Comparison of ENCODE assay signal across 22 cellular contexts in genomic region chr2:216877085-216877484, GRCh38. TPM values are rescaled to one million over a fixed set of nuclear protein-coding genes. Genes with fewer than 3 reads are reported as not detected.
DNase-seq lines count a peak whose midpoint lies in the region; ATAC-seq, FAIRE-seq and TF ChIP-seq lines count a peak whose summit lies in the region.
"Had no signal": no experiment of that assay in that cellular context is flagged by ENCODE, and none has a peak within 500 bp of the region (broad histone marks: within the 10 kb centered on the region; RNA-seq: fewer than 3 reads in every experiment).

No MANE protein-coding gene starts in this region.

- H2AFZ ChIP-seq in H1 (ENCODE audit: low read length) (no peak overlapping the region), MM.1S (ENCODE audit: low read length) (no peak overlapping the region)
- H2AFZ ChIP-seq: parathyroid adenoma had no signal

- WGBS in H1 (ENCODE audit: extremely low coverage in 1 of 2, insufficient coverage in 1 of 2, insufficient read length in 1 of 2, insufficient replicate concordance in 2 of 2, low coverage in 1 of 2, low lambda C conversion rate in 2 of 2, missing lambda C conversion rate in 1 of 2), 2 experiments, result 82% methylated on average over 3 of the region's 3 CpGs; no CpG with 5 or more reads in 1 of the 2 experiments

- no peak overlapping the region for H3K27ac ChIP-seq in H1 (ENCODE audit: low read depth, low read length)
- no peak overlapping the region for H3K27ac ChIP-seq in MM.1S (ENCODE audit: low read length)
- H3K27ac ChIP-seq: A549, parathyroid adenoma, tibial artery had no signal

- no peak overlapping the region for H2BK120ac ChIP-seq in H1 (replicated peaks; ENCODE audit: low read depth, low read length)

- H3K4me1 ChIP-seq in H1 (replicated peaks in 1 of 4; ENCODE audit: control insufficient read depth in 3 of 4, insufficient read depth in 4 of 4, low read length in 3 of 4) (no peaks in the 10 kb centered on the region), MM.1S (ENCODE audit: low read length) (no peaks in the 10 kb centered on the region)
- H3K4me1 ChIP-seq: A549, parathyroid adenoma had no signal

- no peak for FAIRE-seq in H1 (lab: Jason Lieb, UNC)
- FAIRE-seq: A549 had no signal

- no peaks in the 10 kb centered on the region for H3K79me1 ChIP-seq in H1 (ENCODE audit: low read depth, low read length)

- H3K4me3 ChIP-seq in H1 (ENCODE audit: extremely low read depth in 1 of 4, insufficient read depth in 2 of 4, low read depth in 3 of 4, low read length in 4 of 4) (no peak overlapping the region), MM.1S (ENCODE audit: low read length) (no peak overlapping the region)
- H3K4me3 ChIP-seq: A549, smooth muscle cell, tibial artery had no signal

- H3K36me3 Mint-ChIP-seq in activated CD4-positive, alpha-beta T cell treated with anti-CD3 and anti-CD28 coated beads for 36 hours (ENCODE audit: low read depth), result no peaks in the 10 kb centered on the region
- H3K36me3 Mint-ChIP-seq: stimulated activated effector memory CD8-positive, alpha-beta T cell treated with anti-CD3 and anti-CD28 coated beads, Interleukin-12 subunit alpha, Interleukin-12 subunit beta, amount 100 ng/mL, for 72 hours had no signal

- no peak overlapping the region for H2BK5ac ChIP-seq in H1 (ENCODE audit: low read depth, low read length)

- H3K9me3 Mint-ChIP-seq in activated CD4-positive, alpha-beta T cell treated with anti-CD3 and anti-CD28 coated beads for 36 hours (ENCODE audit: low read depth), result no peaks in the 10 kb centered on the region
- H3K9me3 Mint-ChIP-seq: activated B cell treated with CpG ODN at 0.5 μM for 24 hours; dendritic cell treated with granulocyte-macrophage colony-stimulating factor and Interleukin-4, amounts not matched to agents 40 ng/mL and 50 ng/mL, for 4 days; stimulated activated effector memory CD8-positive, alpha-beta T cell treated with anti-CD3 and anti-CD28 coated beads, Interleukin-12 subunit alpha, Interleukin-12 subunit beta, amount 100 ng/mL, for 72 hours; T-helper 1 cell treated with Interleukin-12 subunit alpha and Interleukin-12 subunit beta and Interleukin-4 antibody, amounts not matched to agents 30 μg/mL and 1 μg/mL, for 36 hours had no signal

- no peak overlapping the region for H2BK20ac ChIP-seq in H1 (ENCODE audit: low read length)

- H2BK15ac ChIP-seq in H1 (ENCODE audit: low read length), result no peak overlapping the region

- POLR2A ChIA-PET in activated CD4-positive, alpha-beta T cell treated with anti-CD3 and anti-CD28 coated beads for 36 hours (lab: Charles Lee), result no interaction called here
- POLR2A ChIA-PET in H1 (lab: Charles Lee; ENCODE audit: partially characterized antibody), result no interaction called here

- TF ChIP-seq CTCF in H1 (IDR thresholded peaks at IDR 0.05; ENCODE audit: control extremely low read depth in 1 of 3, insufficient read depth in 1 of 3, low read depth in 1 of 3, low read length in 3 of 3), result peak; percentile 26 to 43 (median 39); a peak in 3 of 4 replicates
- TF ChIP-seq CTCF in omental fat pad (IDR thresholded peaks at IDR 0.05), result no peak
- no peak for TF ChIP-seq CTCF in MM.1S (IDR thresholded peaks at IDR 0.05; ENCODE audit: low read length)

- H4K20me1 ChIP-seq in H1 (replicated peaks in 1 of 2; ENCODE audit: control insufficient read depth in 1 of 2, insufficient read depth in 2 of 2, low read length in 2 of 2) (no peaks in the 10 kb centered on the region), MM.1S (ENCODE audit: insufficient read depth, low read length) (no peaks in the 10 kb centered on the region)

- H3K9ac ChIP-seq in H1 (replicated peaks in 1 of 4; ENCODE audit: extremely low read depth in 1 of 4, low read depth in 3 of 4, low read length in 3 of 4) (no peak overlapping the region), MM.1S (ENCODE audit: low read length) (no peak overlapping the region)
- H3K9ac ChIP-seq: parathyroid adenoma had no signal

- no peak overlapping the region for H3K4ac ChIP-seq in H1 (replicated peaks; ENCODE audit: insufficient read length, low read depth, low read length)

- no peak overlapping the region for H3K18ac ChIP-seq in H1 (ENCODE audit: extremely low read depth, low read length)

- no peaks in the 10 kb centered on the region for H3K9me2 ChIP-seq in MM.1S (replicated peaks; ENCODE audit: insufficient read depth, low read length)

- H3K27me3 ChIP-seq in H1 (replicated peaks in 1 of 4; ENCODE audit: control insufficient read depth in 3 of 4, extremely low read depth in 1 of 4, insufficient read depth in 3 of 4, low read length in 3 of 4), result no peaks in the 10 kb centered on the region
- no peaks in the 10 kb centered on the region for H3K27me3 ChIP-seq in MM.1S (replicated peaks; ENCODE audit: insufficient read depth, low read length)
- H3K27me3 ChIP-seq: tibial artery had no signal

- H3K27ac Mint-ChIP-seq in activated CD4-positive, alpha-beta T cell treated with anti-CD3 and anti-CD28 coated beads for 36 hours, result no peak overlapping the region
- H3K27ac Mint-ChIP-seq: activated B cell treated with CpG ODN at 0.5 μM for 24 hours; dendritic cell treated with granulocyte-macrophage colony-stimulating factor and Interleukin-4, amounts not matched to agents 40 ng/mL and 50 ng/mL, for 4 days; stimulated activated effector memory CD8-positive, alpha-beta T cell treated with anti-CD3 and anti-CD28 coated beads, Interleukin-12 subunit alpha, Interleukin-12 subunit beta, amount 100 ng/mL, for 72 hours; T-helper 1 cell treated with Interleukin-12 subunit alpha and Interleukin-12 subunit beta and Interleukin-4 antibody, amounts not matched to agents 30 μg/mL and 1 μg/mL, for 36 hours had no signal

- CTCF ChIA-PET in activated CD4-positive, alpha-beta T cell treated with anti-CD3 and anti-CD28 coated beads for 36 hours (lab: Charles Lee), result no interaction called here
- CTCF ChIA-PET in H1 (lab: Charles Lee; ENCODE audit: partially characterized antibody), result no interaction called here

- H3K4me3 Mint-ChIP-seq in activated CD4-positive, alpha-beta T cell treated with anti-CD3 and anti-CD28 coated beads for 36 hours, result no peak overlapping the region
- H3K4me3 Mint-ChIP-seq: activated B cell treated with CpG ODN at 0.5 μM for 24 hours; dendritic cell treated with granulocyte-macrophage colony-stimulating factor and Interleukin-4, amounts not matched to agents 40 ng/mL and 50 ng/mL, for 4 days; stimulated activated effector memory CD8-positive, alpha-beta T cell treated with anti-CD3 and anti-CD28 coated beads, Interleukin-12 subunit alpha, Interleukin-12 subunit beta, amount 100 ng/mL, for 72 hours; T-helper 1 cell treated with Interleukin-12 subunit alpha and Interleukin-12 subunit beta and Interleukin-4 antibody, amounts not matched to agents 30 μg/mL and 1 μg/mL, for 36 hours had no signal

- peaks cover 11% of the 10 kb centered on the region for H3K4me1 Mint-ChIP-seq in activated CD4-positive, alpha-beta T cell treated with anti-CD3 and anti-CD28 coated beads for 36 hours
- H3K4me1 Mint-ChIP-seq: activated B cell treated with CpG ODN at 0.5 μM for 24 hours had no signal

- intact Hi-C loops in activated CD4-positive, alpha-beta T cell treated with anti-CD3 and anti-CD28 coated beads for 36 hours (cut with DNase I, micrococcal nuclease), result loop anchor here in 1 of 2 experiments (10.0 kb wide), 1 partner anchor 182 kb away; the partner anchor contains the start of gene IGFBP5

- H4K5ac ChIP-seq in H1 (ENCODE audit: insufficient read length, low read depth, low read length), result no peak overlapping the region

- ATAC-seq in activated CD4-positive, alpha-beta T cell treated with anti-CD3 and anti-CD28 coated beads for 36 hours, result no peak
- ATAC-seq in omental fat pad (ENCODE audit: low FRiP score), result no peak
- ATAC-seq in HG02623 (IDR thresholded peaks at IDR 0.05; ENCODE audit: unreplicated experiment), result no peak
- ATAC-seq: A549; stimulated activated effector memory CD8-positive, alpha-beta T cell treated with anti-CD3 and anti-CD28 coated beads, Interleukin-12 subunit alpha, Interleukin-12 subunit beta, amount 100 ng/mL, for 72 hours had no signal

- H3K79me2 ChIP-seq in H1 (ENCODE audit: control insufficient read depth in 1 of 2, insufficient read depth in 2 of 2, low read length in 2 of 2) (no peaks in the 10 kb centered on the region), MM.1S (ENCODE audit: low read length) (no peaks in the 10 kb centered on the region)
- H3K79me2 ChIP-seq: parathyroid adenoma had no signal

- H2BK12ac ChIP-seq in H1 (ENCODE audit: low read depth, low read length), result no peak overlapping the region

- H3F3A ChIP-seq in MM.1S (ENCODE audit: insufficient read depth, low read length), result no peaks in the 10 kb centered on the region

- H4K8ac ChIP-seq in H1 (ENCODE audit: extremely low read depth, insufficient read depth, low read length), result no peak overlapping the region

- DNase-seq in activated CD4-positive, alpha-beta T cell treated with anti-CD3 and anti-CD28 coated beads for 36 hours, result peak; percentile 14
- DNase-seq in activated CD4-positive, alpha-beta T cell treated with anti-CD3 and anti-CD28 coated beads for 1 hour, result no peak
- peak; percentile 61 for DNase-seq in OCI-M1 (lab: John Stamatoyannopoulos, UW)
- no peak for DNase-seq in H1 (ENCODE audit: low read depth in 1 of 2, low spot score in 2 of 2)
- DNase-seq in omental fat pad (ENCODE audit: low spot score), result no peak
- DNase-seq in MM.1S, result no peak
- DNase-seq in HUDEP-2 (lab: John Stamatoyannopoulos, UW; ENCODE audit: unreplicated experiment in 76 of 76), result no peak
- DNase-seq: activated B cell treated with CpG ODN at 0.5 μM for 24 hours, activated gamma-delta T cell, anterior cingulate cortex, NCI-H2029, NCI-H524 treated with DMSO at 0.1 percent for 48 hours, tibial artery had no signal

- H3K23me2 ChIP-seq in H1 (ENCODE audit: low read depth, low read length), result no peaks in the 10 kb centered on the region

- no peak overlapping the region for H3K23ac ChIP-seq in H1 (ENCODE audit: insufficient read length)

- no peaks in the 10 kb centered on the region for H3K27me3 Mint-ChIP-seq in activated CD4-positive, alpha-beta T cell treated with anti-CD3 and anti-CD28 coated beads for 36 hours

- H4K91ac ChIP-seq in H1 (replicated peaks; ENCODE audit: insufficient read length, low read length), result no peak overlapping the region

- no peak overlapping the region for H3K56ac ChIP-seq in H1 (replicated peaks; ENCODE audit: insufficient read length, low read depth, low read length)

- H3K14ac ChIP-seq in H1 (ENCODE audit: insufficient read length), result no peak overlapping the region

- H2AK5ac ChIP-seq in H1 (ENCODE audit: low read depth, low read length), result no peak overlapping the region

- no peak for TF ChIP-seq EP300 in H1 (IDR thresholded peaks at IDR 0.05; ENCODE audit: borderline replicate concordance in 1 of 2, low read depth in 2 of 2, low read length in 2 of 2)

- peak; percentile 53 to 61; a peak in 3 of 4 replicates for TF ChIP-seq RAD21 in H1 (IDR thresholded peaks at IDR 0.05 in 1 of 2, conservative IDR thresholded peaks at IDR 0.05 in 1 of 2; ENCODE audit: low read depth in 2 of 2, low read length in 2 of 2)

- H3K4me2 ChIP-seq in H1 (ENCODE audit: insufficient read depth in 1 of 2, low read depth in 2 of 2, low read length in 2 of 2) (no peak overlapping the region), MM.1S (ENCODE audit: low read depth, low read length) (no peak overlapping the region)
- H3K4me2 ChIP-seq: A549, smooth muscle cell had no signal

- no peak for TF ChIP-seq POLR2A in H1 (IDR thresholded peaks at IDR 0.05; ENCODE audit: control extremely low read depth in 1 of 2, low read depth in 2 of 2, low read length in 2 of 2)

- no peaks in the 10 kb centered on the region for H3K36me3 ChIP-seq in H1 (ENCODE audit: control insufficient read depth in 2 of 4, insufficient read depth in 4 of 4, low read length in 3 of 4)
- H3K36me3 ChIP-seq in MM.1S (replicated peaks; ENCODE audit: insufficient read depth, low read length), result no peaks in the 10 kb centered on the region
- H3K36me3 ChIP-seq: tibial artery had no signal

- no peaks in the 10 kb centered on the region for H3K9me3 ChIP-seq in H1 (ENCODE audit: insufficient read depth in 2 of 2, low read depth in 1 of 2, low read length in 1 of 2)
- no peaks in the 10 kb centered on the region for H3K9me3 ChIP-seq in MM.1S (replicated peaks; ENCODE audit: insufficient read depth, low read length)
- H3K9me3 ChIP-seq: A549, tibial artery had no signal

RNA-seq across cellular contexts. Expression of gene TNP1, which starts 17.2 kb away (rescaled TPM):
- not detected for total RNA-seq in activated CD4-positive, alpha-beta T cell treated with anti-CD3 and anti-CD28 coated beads for 36 hours
- not detected in 2 replicates for total RNA-seq in H1 (2021; fragmentation: NEBNext Ultra II Directional; extraction: Animal tissue kit (Norgen Biotek cat#: 25700))
- polyA plus RNA-seq in H1 (2011; rRNA removed), result not detected in 2 replicates
- polyA plus RNA-seq in H1 (2011; cell fraction: cytosol; rRNA removed), result not detected
- not detected for polyA plus RNA-seq in H1 (2011; cell fraction: nucleus; rRNA removed)
- not detected in 4 replicates for polyA plus RNA-seq in H1 (2012, experiment 1 of 2)
- polyA plus RNA-seq in H1 (2012, experiment 2 of 2), result not detected
- not detected for polyA plus RNA-seq in H1 (2013, experiment 1 of 2)
- not detected for polyA plus RNA-seq in H1 (2013, experiment 2 of 2)
- polyA minus RNA-seq in H1 (2011; rRNA and poly(A)+ RNA removed), result not detected in 2 replicates
- polyA minus RNA-seq in H1 (2011; cell fraction: cytosol; rRNA and poly(A)+ RNA removed), result not detected
- not detected for polyA minus RNA-seq in H1 (2011; cell fraction: nucleus; rRNA and poly(A)+ RNA removed)
- not detected for total RNA-seq in omental fat pad
- total RNA-seq: activated B cell treated with CpG ODN at 0.5 μM for 24 hours, fibroblast of lung, G401, smooth muscle cell had no signal
- polyA plus RNA-seq: A549, fibroblast of lung, smooth muscle cell had no signal

Comparison
In these comparisons a context has a peak if more than half of its experiments do, and no peak if none do; other contexts are left out.
1. DNase-seq: peak in activated CD4-positive, alpha-beta T cell treated with anti-CD3 and anti-CD28 coated beads for 36 hours (single experiment) and OCI-M1 (single experiment); none in activated CD4-positive, alpha-beta T cell treated with anti-CD3 and anti-CD28 coated beads for 1 hour (single experiment), H1 (0 of 2), omental fat pad (single experiment), MM.1S (single experiment) and HUDEP-2 (0 of 76).
2. CTCF ChIP-seq: peak in H1 (3 of 3); none in omental fat pad (0 of 3) and MM.1S (single experiment).